ENCODE assay signal across 8 cellular contexts in genomic region chr3:4467522-4467867, GRCh38. TPM values are rescaled to one million over a fixed set of nuclear protein-coding genes. Genes with fewer than 3 reads are reported as not detected.
DNase-seq lines count a peak whose midpoint lies in the region; ATAC-seq, FAIRE-seq and TF ChIP-seq lines count a peak whose summit lies in the region.

No MANE protein-coding gene starts in this region.

- WGBS in prostate gland, result 74% methylated on average over 13 of the region's 13 CpGs

- H3K79me2 ChIP-seq in fibroblast of lung (ENCODE audit: control insufficient read depth, insufficient read depth, low read length), result peaks cover 2% of the 10 kb centered on the region

- peak overlapping the region; percentile 98 for H2AFZ ChIP-seq in fibroblast of lung (ENCODE audit: low read length)

- H3K9me3 ChIP-seq in ES-I3 (ENCODE audit: control insufficient read depth, insufficient read depth, low read length) (no peaks in the 10 kb centered on the region), SJSA1 (replicated peaks) (no peaks in the 10 kb centered on the region), fibroblast of lung (ENCODE audit: control insufficient read depth, insufficient read depth, low read depth, low read length) (no peaks in the 10 kb centered on the region), prostate gland (no peaks in the 10 kb centered on the region)

- no peak overlapping the region; the same call in 1 of the 2 replicates for H3K27ac ChIP-seq in SJSA1
- peak overlapping the region; percentile 72 for H3K27ac ChIP-seq in fibroblast of lung (ENCODE audit: insufficient read depth, low read length)
- H3K27ac ChIP-seq in prostate gland, result peak overlapping the region; percentile 79

- ATAC-seq in GM18498 (IDR thresholded peaks at IDR 0.05; ENCODE audit: unreplicated experiment), result no peak

- H3K36me3 ChIP-seq in ES-I3 (ENCODE audit: insufficient read depth, low read length) (no peaks in the 10 kb centered on the region), SJSA1 (peaks cover 3% of the 10 kb centered on the region; the same call in 1 of the 2 replicates), fibroblast of lung (ENCODE audit: control insufficient read depth, insufficient read depth, low read length) (no peaks in the 10 kb centered on the region), prostate gland (no peaks in the 10 kb centered on the region)

- DNase-seq in SJSA1 (ENCODE audit: low read depth in 1 of 2, low spot score in 2 of 2) (no peak), fibroblast of lung (ENCODE audit: low read depth in 2 of 2) (no peak), prostate gland (ENCODE audit: low spot score) (no peak), NCI-H128 (lab: John Stamatoyannopoulos, UW; ENCODE audit: unreplicated experiment) (no peak), D721Med (ENCODE audit: insufficient read length, low spot score) (no peak), COLO829 (ENCODE audit: low spot score) (no peak)

- no peak for TF ChIP-seq POLR2A in prostate gland (IDR thresholded peaks at IDR 0.05)

- H3K27me3 ChIP-seq in SJSA1 (replicated peaks) (no peaks in the 10 kb centered on the region), fibroblast of lung (ENCODE audit: control insufficient read depth, insufficient read depth, low read length) (peaks cover under 1% of the 10 kb centered on the region), prostate gland (replicated peaks; ENCODE audit: insufficient read depth) (no peaks in the 10 kb centered on the region)

- TF ChIP-seq CTCF in fibroblast of lung (conservative IDR thresholded peaks at IDR 0.05 in 1 of 2, IDR thresholded peaks at IDR 0.05 in 1 of 2; ENCODE audit: low read depth in 1 of 2, low read length in 2 of 2) (no peak), prostate gland (IDR thresholded peaks at IDR 0.05) (no peak), D721Med (IDR thresholded peaks at IDR 0.05; ENCODE audit: insufficient read depth, missing control alignments) (no peak)

- intact Hi-C loops in prostate gland (cut with DNase I), result no loop called here

- H3K4me2 ChIP-seq in fibroblast of lung (ENCODE audit: extremely low read depth, insufficient read depth, low read length), result peak overlapping the region; percentile 100

- peak overlapping the region; percentile 73 for H3K9ac ChIP-seq in ES-I3 (ENCODE audit: low read depth, low read length)
- no peak overlapping the region for H3K9ac ChIP-seq in fibroblast of lung (ENCODE audit: insufficient read depth, low read length)

- no peaks in the 10 kb centered on the region for H4K20me1 ChIP-seq in fibroblast of lung (ENCODE audit: control insufficient read depth, extremely low read depth, insufficient read depth, low read length)

- H3K4me3 ChIP-seq in SJSA1 (peak overlapping the region; percentile 84), fibroblast of lung (replicated peaks in 1 of 4; ENCODE audit: control extremely low read depth in 1 of 4, insufficient read depth in 1 of 4, low read depth in 3 of 4, low read length in 4 of 4) (peak overlapping the region; percentile 49 to 97 (median 82)), prostate gland (peak overlapping the region; percentile 85 to 88)

- FAIRE-seq in D721Med (lab: Jason Lieb, UNC), result no peak

- no peaks in the 10 kb centered on the region for H3K4me1 ChIP-seq in ES-I3 (ENCODE audit: insufficient read depth, low read length)
- peaks cover 9% of the 10 kb centered on the region; the same call in 1 of the 2 replicates for H3K4me1 ChIP-seq in SJSA1 (replicated peaks)
- no peaks in the 10 kb centered on the region for H3K4me1 ChIP-seq in fibroblast of lung (ENCODE audit: control insufficient read depth, extremely low read depth, insufficient read depth, low read length)
- H3K4me1 ChIP-seq in prostate gland (replicated peaks), result no peaks in the 10 kb centered on the region

RNA-seq across cellular contexts. Expression of gene SUMF1, which starts 0.4 kb away (rescaled TPM):
- 24.0 and 31.8 TPM in 2 replicates for total RNA-seq in SJSA1 (2014; rRNA removed; shearing (Covaris generic))
- total RNA-seq in fibroblast of lung (50.0 and 54.2 TPM in 2 replicates), prostate gland (10 to 100 TPM; 58.5 to 59.1 TPM)
- 45.8 and 64.6 TPM in 2 replicates for polyA plus RNA-seq in fibroblast of lung
- 27.8 and 39.2 TPM in 2 replicates for polyA plus RNA-seq in fibroblast of lung (2012)
- 14.8 and 22.1 TPM in 2 replicates for polyA minus RNA-seq in fibroblast of lung (ENCODE audit: low replicate concordance)

RNA-seq across cellular contexts. Expression of gene ITPR1, which starts 25.7 kb away (rescaled TPM):
- 7.5 and 9.7 TPM in 2 replicates for total RNA-seq in SJSA1 (2014; rRNA removed; shearing (Covaris generic))
- total RNA-seq in fibroblast of lung, result 48.0 and 87.0 TPM in 2 replicates
- 6.7 and 19.2 TPM in 2 replicates for polyA plus RNA-seq in fibroblast of lung
- polyA plus RNA-seq in fibroblast of lung (2012), result 4.8 and 16.3 TPM in 2 replicates
- 7.0 and 28.0 TPM in 2 replicates for polyA minus RNA-seq in fibroblast of lung (ENCODE audit: low replicate concordance)
- total RNA-seq in prostate gland, result 100 to 1,000 TPM in 1 of 2 donors, 10 to 100 TPM in 1; 80.0 to 126 TPM
